In genomic region chr10:21744223-21744622, GRCh38 we compare ENCODE assay signal across 34 cellular contexts.
DNase-seq lines count a peak whose midpoint lies in the region; ATAC-seq, FAIRE-seq and TF ChIP-seq lines count a peak whose summit lies in the region.
"Had no signal": no experiment of that assay in that cellular context is flagged by ENCODE, and none has a peak within 500 bp of the region (broad histone marks: within the 10 kb centered on the region; RNA-seq: fewer than 3 reads in every experiment).

No MANE protein-coding gene starts in this region.

- peak overlapping the region; percentile 4 for H3K27ac Mint-ChIP-seq in activated naive CD4-positive, alpha-beta T cell treated with anti-CD3 and anti-CD28 coated beads, Interleukin-2, amount 50 U/mL, for 24 hours
- H3K27ac Mint-ChIP-seq in activated naive CD4-positive, alpha-beta T cell treated with anti-CD3 and anti-CD28 coated beads for 36 hours = no peak overlapping the region
- peak overlapping the region; percentile 81 for H3K27ac Mint-ChIP-seq in type B pancreatic cell
- H3K27ac Mint-ChIP-seq in activated CD8-positive, alpha-beta T cell treated with anti-CD3 and anti-CD28 coated beads, Interleukin-2, amount 10 ng/mL, durations not matched to agents 7 days and 5 days = no peak overlapping the region
- H3K27ac Mint-ChIP-seq: dendritic cell treated with granulocyte-macrophage colony-stimulating factor and Interleukin-4, amounts not matched to agents 40 ng/mL and 50 ng/mL, for 4 days had no signal

- no peak for DNase-seq in activated naive CD4-positive, alpha-beta T cell treated with anti-CD3 and anti-CD28 coated beads for 36 hours
- no peak for DNase-seq in HepG2 (ENCODE audit: low spot score)
- DNase-seq in type B pancreatic cell (ENCODE audit: extremely low spot score, unreplicated experiment) = no peak
- DNase-seq in 8988T = no peak
- no peak for DNase-seq in globus pallidus (ENCODE audit: low spot score)
- DNase-seq in activated CD8-positive, alpha-beta T cell treated with anti-CD3 and anti-CD28 coated beads, Interleukin-2, amount 10 ng/mL, durations not matched to agents 7 days and 5 days = no peak
- DNase-seq: activated CD4-positive, alpha-beta T cell treated with anti-CD3 and anti-CD28 coated beads for 48 hours; activated gamma-delta T cell; activated T-cell treated with anti-CD3 and anti-CD28 coated beads, Interleukin-2, amount 50 U/mL, for 1 hour; DND-41; esophagus squamous epithelium; foreskin melanocyte; GOT3; heart right ventricle; kidney glomerular epithelial cell; lower lobe of right lung; NCI-H1417; NCI-H2081; NCI-H345; NCI-H69; ovary; Peyer's patch; retina; SHP77 treated with DMSO at 0.1 percent for 48 hours; stimulated activated naive CD4-positive, alpha-beta T cell had no signal

- peaks cover 9% of the 10 kb centered on the region for H3K36me3 Mint-ChIP-seq in activated naive CD4-positive, alpha-beta T cell treated with anti-CD3 and anti-CD28 coated beads, Interleukin-2, amount 50 U/mL, for 24 hours
- peaks cover 24% of the 10 kb centered on the region for H3K36me3 Mint-ChIP-seq in activated naive CD4-positive, alpha-beta T cell treated with anti-CD3 and anti-CD28 coated beads for 36 hours (ENCODE audit: low read depth)
- peaks cover 41% of the 10 kb centered on the region for H3K36me3 Mint-ChIP-seq in type B pancreatic cell
- H3K36me3 Mint-ChIP-seq in activated CD8-positive, alpha-beta T cell treated with anti-CD3 and anti-CD28 coated beads, Interleukin-2, amount 10 ng/mL, durations not matched to agents 7 days and 5 days (ENCODE audit: low read depth) = peaks cover 51% of the 10 kb centered on the region

- no peak overlapping the region for H3K9ac ChIP-seq in HepG2 (ENCODE audit: insufficient read depth, low read depth, low read length)

- intact Hi-C loops in activated naive CD4-positive, alpha-beta T cell treated with anti-CD3 and anti-CD28 coated beads for 36 hours (cut with micrococcal nuclease) = no loop called here
- intact Hi-C loops in HepG2 (cut with micrococcal nuclease; ENCODE audit: unreplicated experiment) = no loop called here

- no peak for TF ChIP-seq POLR2A in HepG2 (IDR thresholded peaks at IDR 0.05; ENCODE audit: insufficient read depth in 1 of 2, low read depth in 2 of 2, low read length in 2 of 2)

- CTCF ChIA-PET in activated naive CD4-positive, alpha-beta T cell treated with anti-CD3 and anti-CD28 coated beads for 36 hours (lab: Charles Lee) = interaction anchor here (0.6 kb wide), 1 partner anchor 169 kb away, joined by 5 read pairs; no protein-coding TSS in a partner anchor
- CTCF ChIA-PET in HepG2 (lab: Yijun Ruan, JAX; ENCODE audit: low intra/inter-chr PET ratio, low total read pairs) = no interaction called here
- CTCF ChIA-PET in activated CD8-positive, alpha-beta T cell treated with anti-CD3 and anti-CD28 coated beads, Interleukin-2, amount 10 ng/mL, durations not matched to agents 7 days and 5 days (lab: Charles Lee) = no interaction called here

- no peak for ATAC-seq in HepG2
- no peak for ATAC-seq in activated CD8-positive, alpha-beta T cell treated with anti-CD3 and anti-CD28 coated beads, Interleukin-2, amount 10 ng/mL, durations not matched to agents 7 days and 5 days
- ATAC-seq: lower lobe of right lung; natural killer cell treated with Interleukin-12 subunit alpha and Interleukin-12 subunit beta and Interleukin-15 and Interleukin-18, amount 100 ng/mL, for 72 hours had no signal

- no TSS peak for BruUV-seq in HepG2 (replicated peaks; lab: Mats Ljungman, UMichigan)

- no peaks in the 10 kb centered on the region for H3K79me2 ChIP-seq in HepG2 (ENCODE audit: insufficient read depth, low read length)

- H3K27ac ChIP-seq in adipose tissue (ENCODE audit: low read depth, low read length) = peak overlapping the region; percentile 13
- no peak overlapping the region for H3K27ac ChIP-seq in HepG2 (ENCODE audit: extremely low read length, insufficient read depth, low read length)
- H3K27ac ChIP-seq: heart right ventricle, HL-60, lower lobe of right lung, ovary, Peyer's patch had no signal

- 90 to 95% (median 91%) methylated on average over 11 of the region's 11 CpGs for WGBS in adipose tissue, 3 donors
- over 99% methylated on average over 11 of the region's 11 CpGs for WGBS in HepG2 (ENCODE audit: low lambda C conversion rate)

- no peak overlapping the region for H2AFZ ChIP-seq in HepG2 (ENCODE audit: low read length)

- TF ChIP-seq RAD21 in HepG2 (CRISPR knock-in tag; IDR thresholded peaks at IDR 0.05) = no peak

- H3K4me1 ChIP-seq in HepG2 (ENCODE audit: insufficient read depth, low read length) = no peaks in the 10 kb centered on the region
- H3K4me1 ChIP-seq: heart right ventricle, lower lobe of right lung, Peyer's patch had no signal

- no peak overlapping the region for H3K4me2 ChIP-seq in HepG2 (ENCODE audit: low read depth, low read length)
- H3K4me2 ChIP-seq: smooth muscle cell had no signal

- H3K4me1 Mint-ChIP-seq in activated naive CD4-positive, alpha-beta T cell treated with anti-CD3 and anti-CD28 coated beads, Interleukin-2, amount 50 U/mL, for 24 hours = peaks cover 54% of the 10 kb centered on the region
- peaks cover 35% of the 10 kb centered on the region for H3K4me1 Mint-ChIP-seq in activated naive CD4-positive, alpha-beta T cell treated with anti-CD3 and anti-CD28 coated beads for 36 hours (ENCODE audit: low read depth)
- peaks cover 6% of the 10 kb centered on the region for H3K4me1 Mint-ChIP-seq in type B pancreatic cell (ENCODE audit: unreplicated experiment)
- H3K4me1 Mint-ChIP-seq in activated CD8-positive, alpha-beta T cell treated with anti-CD3 and anti-CD28 coated beads, Interleukin-2, amount 10 ng/mL, durations not matched to agents 7 days and 5 days (ENCODE audit: low read depth) = peaks cover 51% of the 10 kb centered on the region

- H3K36me3 ChIP-seq in HepG2 (replicated peaks in 1 of 2; ENCODE audit: control insufficient read depth in 1 of 2, insufficient read depth in 2 of 2, low read length in 2 of 2) = peaks cover 27 to 53% of the 10 kb centered on the region in 2 experiments
- H3K36me3 ChIP-seq: ovary had no signal

- FAIRE-seq in HepG2 (lab: Jason Lieb, UNC) = no peak
- FAIRE-seq: A204.1, D721Med, GM19239 had no signal

- no peaks in the 10 kb centered on the region for H3K27me3 ChIP-seq in HepG2 (ENCODE audit: control insufficient read depth in 1 of 2, insufficient read depth in 2 of 2, low read length in 2 of 2)
- H3K27me3 ChIP-seq: esophagus squamous epithelium, heart right ventricle, ovary, Peyer's patch had no signal

- H3K4me3 Mint-ChIP-seq in activated naive CD4-positive, alpha-beta T cell treated with anti-CD3 and anti-CD28 coated beads, Interleukin-2, amount 50 U/mL, for 24 hours = no peak overlapping the region
- no peak overlapping the region for H3K4me3 Mint-ChIP-seq in activated naive CD4-positive, alpha-beta T cell treated with anti-CD3 and anti-CD28 coated beads for 36 hours
- H3K4me3 Mint-ChIP-seq in type B pancreatic cell = no peak overlapping the region
- no peak overlapping the region for H3K4me3 Mint-ChIP-seq in activated CD8-positive, alpha-beta T cell treated with anti-CD3 and anti-CD28 coated beads, Interleukin-2, amount 10 ng/mL, durations not matched to agents 7 days and 5 days
- H3K4me3 Mint-ChIP-seq: dendritic cell treated with granulocyte-macrophage colony-stimulating factor and Interleukin-4, amounts not matched to agents 40 ng/mL and 50 ng/mL, for 4 days; natural killer cell treated with Interleukin-12 subunit alpha and Interleukin-12 subunit beta and Interleukin-15 and Interleukin-18, amount 100 ng/mL, for 72 hours had no signal

- in situ Hi-C loops in HepG2 (cut with HindIII; ENCODE audit: extremely low pct_ligation_motif_present, low pct_unique_long_range_greater_than_20kb) = loop anchor here (25.0 kb wide), 1 partner anchor 457 kb away; no protein-coding TSS in a partner anchor

- no peak overlapping the region for H3K4me3 ChIP-seq in HepG2 (replicated peaks in 1 of 3; ENCODE audit: insufficient read depth in 1 of 3, low read depth in 2 of 3, low read length in 3 of 3)
- H3K4me3 ChIP-seq: esophagus squamous epithelium, heart right ventricle, lower lobe of right lung, ovary, Peyer's patch, smooth muscle cell had no signal

- POLR2A ChIA-PET in HepG2 (lab: Yijun Ruan, JAX) = no interaction called here
- POLR2A ChIA-PET in activated CD8-positive, alpha-beta T cell treated with anti-CD3 and anti-CD28 coated beads, Interleukin-2, amount 10 ng/mL, durations not matched to agents 7 days and 5 days (lab: Charles Lee) = no interaction called here

- no peak for TF ChIP-seq EP300 in HepG2 (IDR thresholded peaks at IDR 0.05; ENCODE audit: low read depth in 2 of 2, low read length in 2 of 2)
- no peak for TF ChIP-seq EP300 in HepG2 (CRISPR knock-in tag; IDR thresholded peaks at IDR 0.05; ENCODE audit: borderline replicate concordance)

- H3K27me3 Mint-ChIP-seq in activated naive CD4-positive, alpha-beta T cell treated with anti-CD3 and anti-CD28 coated beads, Interleukin-2, amount 50 U/mL, for 24 hours = no peaks in the 10 kb centered on the region
- no peaks in the 10 kb centered on the region for H3K27me3 Mint-ChIP-seq in activated naive CD4-positive, alpha-beta T cell treated with anti-CD3 and anti-CD28 coated beads for 36 hours (ENCODE audit: low read depth)
- no peaks in the 10 kb centered on the region for H3K27me3 Mint-ChIP-seq in type B pancreatic cell
- no peaks in the 10 kb centered on the region for H3K27me3 Mint-ChIP-seq in activated CD8-positive, alpha-beta T cell treated with anti-CD3 and anti-CD28 coated beads, Interleukin-2, amount 10 ng/mL, durations not matched to agents 7 days and 5 days (ENCODE audit: low read depth)
- H3K27me3 Mint-ChIP-seq: dendritic cell treated with granulocyte-macrophage colony-stimulating factor and Interleukin-4, amounts not matched to agents 40 ng/mL and 50 ng/mL, for 4 days; natural killer cell treated with Interleukin-12 subunit alpha and Interleukin-12 subunit beta and Interleukin-15 and Interleukin-18, amount 100 ng/mL, for 72 hours had no signal

- H4K20me1 ChIP-seq in HepG2 (ENCODE audit: insufficient read depth, low read length) = no peaks in the 10 kb centered on the region

- TF ChIP-seq CTCF in HepG2 (CRISPR knock-in tag; IDR thresholded peaks at IDR 0.05) (no peak), type B pancreatic cell (conservative IDR thresholded peaks at IDR 0.05) (no peak)

- no peaks in the 10 kb centered on the region for H3K9me3 ChIP-seq in HepG2 (ENCODE audit: low read length)
- H3K9me3 ChIP-seq: esophagus squamous epithelium, heart right ventricle, lower lobe of right lung, ovary, Peyer's patch had no signal

- no peaks in the 10 kb centered on the region for H3K9me3 Mint-ChIP-seq in activated naive CD4-positive, alpha-beta T cell treated with anti-CD3 and anti-CD28 coated beads, Interleukin-2, amount 50 U/mL, for 24 hours
- H3K9me3 Mint-ChIP-seq in activated naive CD4-positive, alpha-beta T cell treated with anti-CD3 and anti-CD28 coated beads for 36 hours = no peaks in the 10 kb centered on the region
- H3K9me3 Mint-ChIP-seq in type B pancreatic cell = no peaks in the 10 kb centered on the region
- no peaks in the 10 kb centered on the region for H3K9me3 Mint-ChIP-seq in activated CD8-positive, alpha-beta T cell treated with anti-CD3 and anti-CD28 coated beads, Interleukin-2, amount 10 ng/mL, durations not matched to agents 7 days and 5 days (ENCODE audit: insufficient read depth)
- H3K9me3 Mint-ChIP-seq: dendritic cell treated with granulocyte-macrophage colony-stimulating factor and Interleukin-4, amounts not matched to agents 40 ng/mL and 50 ng/mL, for 4 days; natural killer cell treated with Interleukin-12 subunit alpha and Interleukin-12 subunit beta and Interleukin-15 and Interleukin-18, amount 100 ng/mL, for 72 hours had no signal

Comparison
In these comparisons a context has a peak if more than half of its experiments do, and no peak if none do; other contexts are left out.
1. H3K27ac Mint-ChIP-seq: peak in activated naive CD4-positive, alpha-beta T cell treated with anti-CD3 and anti-CD28 coated beads, Interleukin-2, amount 50 U/mL, for 24 hours (single experiment) and type B pancreatic cell (single experiment); none in activated naive CD4-positive, alpha-beta T cell treated with anti-CD3 and anti-CD28 coated beads for 36 hours (single experiment) and activated CD8-positive, alpha-beta T cell treated with anti-CD3 and anti-CD28 coated beads, Interleukin-2, amount 10 ng/mL, durations not matched to agents 7 days and 5 days (single experiment).